ENCODE assay signal across 12 cellular contexts in genomic region chr16:49961087-49961486, GRCh38.
A peak's percentile ranks its signal among the peaks of the same experiment; 100 is the strongest.
DNase-seq lines count a peak whose midpoint lies in the region; ATAC-seq and TF ChIP-seq lines count a peak whose summit lies in the region.
"Had no signal": no experiment of that assay in that cellular context is flagged by ENCODE, and none has a peak within 500 bp of the region (broad histone marks: within the 10 kb centered on the region; RNA-seq: fewer than 3 reads in every experiment).

No MANE protein-coding gene starts in this region.

- DNase-seq in AG20443 (ENCODE audit: low spot score) = peak; percentile 48
- peak; percentile 9 for DNase-seq in NCI-H1092 (lab: John Stamatoyannopoulos, UW)
- peak; percentile 9 for DNase-seq in astrocyte of the cerebellum (ENCODE audit: low read depth)
- peak; percentile 22 for DNase-seq in fibroblast of the conjunctiva (ENCODE audit: low read depth)
- DNase-seq in Right ventricle myocardium superior = no peak
- DNase-seq in 8988T = no peak
- no peak for DNase-seq in HUDEP-2 (lab: John Stamatoyannopoulos, UW; ENCODE audit: unreplicated experiment in 76 of 76)
- DNase-seq: anterior cingulate cortex; left ventricle myocardium inferior; naive thymus-derived CD4-positive, alpha-beta T cell; NCI-H1436 had no signal

- H3K4me3 ChIP-seq in astrocyte of the cerebellum (ENCODE audit: low read depth, low read length) = no peak overlapping the region
- H3K4me3 ChIP-seq: left ventricle myocardium inferior had no signal

- TF ChIP-seq CTCF in astrocyte of the cerebellum (IDR thresholded peaks at IDR 0.05; ENCODE audit: low read depth, low read length, missing control alignments) = no peak

- in situ Hi-C loops in astrocyte of the cerebellum (cut with HindIII; ENCODE audit: low sequenced_read_pairs) = no loop called here

- intact Hi-C loops in Right ventricle myocardium superior (cut with DNase I) = no loop called here

- ATAC-seq in Right ventricle myocardium superior (ENCODE audit: poor library complexity) = no peak
- no peak for ATAC-seq in HG03378 (IDR thresholded peaks at IDR 0.05; ENCODE audit: unreplicated experiment)
- ATAC-seq: naive thymus-derived CD4-positive, alpha-beta T cell had no signal

Comparison
In these comparisons a context has a peak if more than half of its experiments do, and no peak if none do; other contexts are left out.
1. DNase-seq: peak in AG20443 (single experiment), NCI-H1092 (single experiment), astrocyte of the cerebellum (single experiment) and fibroblast of the conjunctiva (single experiment); none in Right ventricle myocardium superior (single experiment), 8988T (single experiment) and HUDEP-2 (0 of 76).